Comparison of ENCODE assay signal across 8 cellular contexts in the genomic region with DNA sequence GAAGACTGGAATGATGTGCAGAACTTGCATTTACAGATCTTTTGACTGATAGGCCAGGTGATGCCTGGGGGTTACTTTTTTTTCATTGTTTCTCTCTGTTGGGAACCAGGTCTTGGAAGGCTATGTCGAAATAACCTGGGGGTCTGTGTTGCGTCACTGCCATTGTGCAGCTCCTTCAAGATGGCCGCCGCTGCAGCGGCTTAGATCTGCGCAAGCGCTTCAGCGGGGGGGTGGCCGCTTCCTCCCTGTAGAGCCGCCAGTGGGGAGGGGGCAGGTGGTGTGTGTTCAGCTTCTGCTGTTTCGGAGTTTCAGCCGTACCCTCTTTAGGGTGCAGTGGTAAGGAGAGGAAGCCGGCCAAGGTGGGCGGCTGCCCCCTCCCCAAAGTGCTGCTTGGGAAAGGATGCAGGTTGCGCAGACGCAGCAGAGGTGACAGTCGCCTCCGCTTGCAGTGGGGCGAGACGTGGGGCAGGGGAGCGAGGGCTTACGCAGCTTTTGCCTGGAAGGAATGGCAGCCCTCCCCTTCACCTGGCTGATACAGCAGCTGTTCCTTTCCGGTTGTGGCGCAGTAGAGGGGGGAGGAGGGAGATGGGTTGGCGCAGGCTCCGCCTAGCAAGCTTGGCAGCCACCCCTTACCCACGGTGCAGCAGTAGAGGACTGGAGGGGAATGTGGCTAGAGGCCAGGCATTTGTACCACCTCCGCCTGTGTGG. TPM values are rescaled to one million over a fixed set of nuclear protein-coding genes. Genes with fewer than 3 reads are reported as not detected.
A peak's percentile ranks its signal among the peaks of the same experiment; 100 is the strongest.
DNase-seq lines count a peak whose midpoint lies in the region; ATAC-seq and TF ChIP-seq lines count a peak whose summit lies in the region.

No MANE protein-coding gene starts in this region.

- H3K27ac ChIP-seq in BLaER1 treated with 17β-estradiol and CSF1 and Interleukin-3, amounts not matched to agents 10 nM and 100 nM, result peak overlapping the region; percentile 78 to 90 (median 87)
- no peak overlapping the region for H3K27ac ChIP-seq in PC-9
- peak overlapping the region; percentile 96 for H3K27ac ChIP-seq in neural cell (ENCODE audit: low read length)
- peak overlapping the region; percentile 85 to 96 (median 90) for H3K27ac ChIP-seq in stomach

- peaks cover 0 to 14% (median 0%) of the 10 kb centered on the region in 11 experiments; a peak in 3 of 22 replicates for H4K20me1 ChIP-seq in BLaER1 treated with 17β-estradiol and CSF1 and Interleukin-3, amounts not matched to agents 10 nM and 100 nM
- H4K20me1 ChIP-seq in PC-9 (ENCODE audit: insufficient read depth) (no peaks in the 10 kb centered on the region), neural cell (ENCODE audit: insufficient read depth) (peaks cover 17% of the 10 kb centered on the region)

- peak overlapping the region; percentile 53 to 84 (median 73) for H3K4me2 ChIP-seq in BLaER1 treated with 17β-estradiol and CSF1 and Interleukin-3, amounts not matched to agents 10 nM and 100 nM
- H3K4me2 ChIP-seq in PC-9 (no peak overlapping the region), neural cell (ENCODE audit: low read length) (no peak overlapping the region)

- H3K9me2 ChIP-seq in PC-9 (ENCODE audit: insufficient read depth), result no peaks in the 10 kb centered on the region
- H3K9me2 ChIP-seq in neural cell (ENCODE audit: insufficient read depth, low read length), result no peaks in the 10 kb centered on the region

- ATAC-seq in GM19351 (IDR thresholded peaks at IDR 0.05; ENCODE audit: unreplicated experiment) (peak; percentile 57), HG03558 (IDR thresholded peaks at IDR 0.05; ENCODE audit: extremely low read depth, unreplicated experiment) (peak; percentile 36)

- CTCF ChIA-PET in PC-9 (lab: Charles Lee), result no interaction called here

- no peaks in the 10 kb centered on the region for H3K27me3 ChIP-seq in BLaER1 treated with 17β-estradiol and CSF1 and Interleukin-3, amounts not matched to agents 10 nM and 100 nM
- H3K27me3 ChIP-seq in PC-9 (ENCODE audit: insufficient read depth, low read depth) (no peaks in the 10 kb centered on the region), neural cell (ENCODE audit: insufficient read depth, low read depth, low read length) (no peaks in the 10 kb centered on the region), stomach (no peaks in the 10 kb centered on the region)

- intact Hi-C loops in PC-9 (cut with micrococcal nuclease; ENCODE audit: unreplicated experiment) (no loop called here), stomach (cut with DNase I; ENCODE audit: low total_unique reads) (no loop called here)

- WGBS in stomach, 5 donors, result 44 to 61% (median 55%) methylated on average over 22 to 28 of the region's 28 CpGs

- peaks cover 0 to 27% (median 14%) of the 10 kb centered on the region in 11 experiments; a peak in 15 of 22 replicates for H3K36me3 ChIP-seq in BLaER1 treated with 17β-estradiol and CSF1 and Interleukin-3, amounts not matched to agents 10 nM and 100 nM
- H3K36me3 ChIP-seq in PC-9 (ENCODE audit: low read depth) (no peaks in the 10 kb centered on the region), neural cell (ENCODE audit: insufficient read depth, low read length) (no peaks in the 10 kb centered on the region), stomach (peaks cover 0 to 10% (median 0%) of the 10 kb centered on the region in 4 donors)

- TF ChIP-seq CTCF in PC-9 (conservative IDR thresholded peaks at IDR 0.05) (no peak), fibroblast of the aortic adventitia (IDR thresholded peaks at IDR 0.05; ENCODE audit: insufficient read depth, low read length) (no peak), neural cell (IDR thresholded peaks at IDR 0.05; ENCODE audit: poor library complexity, severe bottlenecking) (no peak), stomach (IDR thresholded peaks at IDR 0.05) (no peak)

- TSS peak; percentile 22 for BruUV-seq in PC-9 (replicated peaks; lab: Mats Ljungman, UMichigan)

- TF ChIP-seq EP300 in neural cell (conservative IDR thresholded peaks at IDR 0.05; ENCODE audit: poor library complexity, severe bottlenecking) (peak; percentile 16), stomach (IDR thresholded peaks at IDR 0.05) (no peak)

- no peak for TF ChIP-seq RAD21 in neural cell (conservative IDR thresholded peaks at IDR 0.05)

- H3K9me3 ChIP-seq in BLaER1 treated with 17β-estradiol and CSF1 and Interleukin-3, amounts not matched to agents 10 nM and 100 nM (replicated peaks in 1 of 11), result peaks cover 37 to 65% (median 58%) of the 10 kb centered on the region in 11 experiments
- H3K9me3 ChIP-seq in PC-9 (ENCODE audit: insufficient read depth, low read depth) (no peaks in the 10 kb centered on the region), neural cell (ENCODE audit: low read length) (no peaks in the 10 kb centered on the region), stomach (peaks cover 0 to 39% (median 17%) of the 10 kb centered on the region in 4 donors)

- peak overlapping the region; percentile 78 to 88 (median 85) for H3K9ac ChIP-seq in BLaER1 treated with 17β-estradiol and CSF1 and Interleukin-3, amounts not matched to agents 10 nM and 100 nM
- peak overlapping the region; percentile 97 for H3K9ac ChIP-seq in neural cell (ENCODE audit: low read length)

- H3K79me2 ChIP-seq in PC-9 (ENCODE audit: low read depth) (no peaks in the 10 kb centered on the region), neural cell (replicated peaks; ENCODE audit: insufficient read depth, low read length) (peaks cover 51% of the 10 kb centered on the region)

- DNase-seq in PC-9, result peak in 1 of 2 experiments; percentile 44
- peak; percentile 73 for DNase-seq in activated effector memory CD4-positive, alpha-beta T cell treated with Interleukin-2 at 50 U/mL for 16 hours
- peak; percentile 74 for DNase-seq in fibroblast of the aortic adventitia (ENCODE audit: low read depth)
- DNase-seq in stomach, result peak; percentile 74

- H3F3A ChIP-seq in PC-9 (ENCODE audit: insufficient read depth, low read depth), result no peaks in the 10 kb centered on the region
- H3F3A ChIP-seq in neural cell (ENCODE audit: insufficient read depth, low read length, poor library complexity, severe bottlenecking), result no peaks in the 10 kb centered on the region

- POLR2A ChIA-PET in PC-9 (lab: Charles Lee; ENCODE audit: unreplicated experiment), result no interaction called here

- H3K4me3 ChIP-seq in BLaER1 treated with 17β-estradiol and CSF1 and Interleukin-3, amounts not matched to agents 10 nM and 100 nM, result peak overlapping the region; percentile 68 to 84 (median 76)
- H3K4me3 ChIP-seq in PC-9 (no peak overlapping the region), fibroblast of the aortic adventitia (ENCODE audit: low read depth, low read length) (peak overlapping the region; percentile 89), neural cell (ENCODE audit: low read length) (peak overlapping the region; percentile 88), stomach (peak overlapping the region; percentile 65 to 68 (median 66))

- peaks cover 17 to 30% (median 26%) of the 10 kb centered on the region in 10 experiments for H3K4me1 ChIP-seq in BLaER1 treated with 17β-estradiol and CSF1 and Interleukin-3, amounts not matched to agents 10 nM and 100 nM
- no peaks in the 10 kb centered on the region for H3K4me1 ChIP-seq in PC-9 (replicated peaks; ENCODE audit: insufficient read depth)
- H3K4me1 ChIP-seq in stomach, result peaks cover 0 to 5% (median 2%) of the 10 kb centered on the region in 4 donors

- H2AFZ ChIP-seq in PC-9 (no peak overlapping the region), neural cell (ENCODE audit: low read depth, low read length) (no peak overlapping the region)

- TF ChIP-seq POLR2A in stomach (IDR thresholded peaks at IDR 0.05), result no peak

TF ChIP-seq in neural cell, 6 proteins besides CTCF, POLR2A, EP300 and RAD21:
- TF ChIP-seq POLR2AphosphoS5 (IDR thresholded peaks at IDR 0.05) (peak; percentile 83), EZH2 (IDR thresholded peaks at IDR 0.05; ENCODE audit: borderline replicate concordance, insufficient read depth, low read length, poor library complexity, severe bottlenecking) (no peak), TAF1 (IDR thresholded peaks at IDR 0.05; ENCODE audit: low read depth) (peak; percentile 86)
- TF ChIP-seq, protein P1, sequence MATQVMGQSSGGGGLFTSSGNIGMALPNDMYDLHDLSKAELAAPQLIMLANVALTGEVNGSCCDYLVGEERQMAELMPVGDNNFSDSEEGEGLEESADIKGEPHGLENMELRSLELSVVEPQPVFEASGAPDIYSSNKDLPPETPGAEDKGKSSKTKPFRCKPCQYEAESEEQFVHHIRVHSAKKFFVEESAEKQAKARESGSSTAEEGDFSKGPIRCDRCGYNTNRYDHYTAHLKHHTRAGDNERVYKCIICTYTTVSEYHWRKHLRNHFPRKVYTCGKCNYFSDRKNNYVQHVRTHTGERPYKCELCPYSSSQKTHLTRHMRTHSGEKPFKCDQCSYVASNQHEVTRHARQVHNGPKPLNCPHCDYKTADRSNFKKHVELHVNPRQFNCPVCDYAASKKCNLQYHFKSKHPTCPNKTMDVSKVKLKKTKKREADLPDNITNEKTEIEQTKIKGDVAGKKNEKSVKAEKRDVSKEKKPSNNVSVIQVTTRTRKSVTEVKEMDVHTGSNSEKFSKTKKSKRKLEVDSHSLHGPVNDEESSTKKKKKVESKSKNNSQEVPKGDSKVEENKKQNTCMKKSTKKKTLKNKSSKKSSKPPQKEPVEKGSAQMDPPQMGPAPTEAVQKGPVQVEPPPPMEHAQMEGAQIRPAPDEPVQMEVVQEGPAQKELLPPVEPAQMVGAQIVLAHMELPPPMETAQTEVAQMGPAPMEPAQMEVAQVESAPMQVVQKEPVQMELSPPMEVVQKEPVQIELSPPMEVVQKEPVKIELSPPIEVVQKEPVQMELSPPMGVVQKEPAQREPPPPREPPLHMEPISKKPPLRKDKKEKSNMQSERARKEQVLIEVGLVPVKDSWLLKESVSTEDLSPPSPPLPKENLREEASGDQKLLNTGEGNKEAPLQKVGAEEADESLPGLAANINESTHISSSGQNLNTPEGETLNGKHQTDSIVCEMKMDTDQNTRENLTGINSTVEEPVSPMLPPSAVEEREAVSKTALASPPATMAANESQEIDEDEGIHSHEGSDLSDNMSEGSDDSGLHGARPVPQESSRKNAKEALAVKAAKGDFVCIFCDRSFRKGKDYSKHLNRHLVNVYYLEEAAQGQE (IDR thresholded peaks at IDR 0.05; ENCODE audit: borderline replicate concordance), result peak; percentile 72

RNA-seq across cellular contexts. Expression of a gene that starts 1.5 kb away (rescaled TPM):
- total RNA-seq in PC-9 (2021) (14.3 and 21.1 TPM in 2 replicates), fibroblast of the aortic adventitia (ENCODE audit: low replicate concordance) (49.3 and 200 TPM in 2 replicates), stomach (100 to 1,000 TPM in 2 of 5 donors, 10 to 100 TPM in 3; 57.4 to 233 (median 90.4) TPM)
- polyA plus RNA-seq in neural cell (680 and 735 TPM in 2 replicates), stomach (100 to 1,000 TPM in 1 of 3 donors, 10 to 100 TPM in 2; 86.9 to 113 (median 99.4) TPM)
- 598 and 616 TPM in 2 replicates for polyA minus RNA-seq in neural cell

RNA-seq across cellular contexts. Expression of a gene that starts 1.5 kb away (rescaled TPM):
- total RNA-seq in PC-9 (2021) (6.7 and 8.7 TPM in 2 replicates), fibroblast of the aortic adventitia (ENCODE audit: low replicate concordance) (5.9 and 8.7 TPM in 2 replicates), stomach (10 to 100 TPM in 1 of 5 donors, 1 to 10 TPM in 2, not detected in 2; 2.7 to 29.2 (median 6.1) TPM)
- polyA plus RNA-seq in neural cell (15.1 and 19.9 TPM in 2 replicates), stomach (1 to 10 TPM in 2 of 3 donors, not detected in 1; 1.2 to 8.1 TPM)
- polyA minus RNA-seq in neural cell, result 95.2 and 103 TPM in 2 replicates

Comparison
In these comparisons a context has a peak if more than half of its experiments do, and no peak if none do; other contexts are left out.
1. H3K4me2 ChIP-seq: peak in BLaER1 treated with 17β-estradiol and CSF1 and Interleukin-3, amounts not matched to agents 10 nM and 100 nM (11 of 11); none in PC-9 (single experiment) and neural cell (single experiment).